In the genomic region with DNA sequence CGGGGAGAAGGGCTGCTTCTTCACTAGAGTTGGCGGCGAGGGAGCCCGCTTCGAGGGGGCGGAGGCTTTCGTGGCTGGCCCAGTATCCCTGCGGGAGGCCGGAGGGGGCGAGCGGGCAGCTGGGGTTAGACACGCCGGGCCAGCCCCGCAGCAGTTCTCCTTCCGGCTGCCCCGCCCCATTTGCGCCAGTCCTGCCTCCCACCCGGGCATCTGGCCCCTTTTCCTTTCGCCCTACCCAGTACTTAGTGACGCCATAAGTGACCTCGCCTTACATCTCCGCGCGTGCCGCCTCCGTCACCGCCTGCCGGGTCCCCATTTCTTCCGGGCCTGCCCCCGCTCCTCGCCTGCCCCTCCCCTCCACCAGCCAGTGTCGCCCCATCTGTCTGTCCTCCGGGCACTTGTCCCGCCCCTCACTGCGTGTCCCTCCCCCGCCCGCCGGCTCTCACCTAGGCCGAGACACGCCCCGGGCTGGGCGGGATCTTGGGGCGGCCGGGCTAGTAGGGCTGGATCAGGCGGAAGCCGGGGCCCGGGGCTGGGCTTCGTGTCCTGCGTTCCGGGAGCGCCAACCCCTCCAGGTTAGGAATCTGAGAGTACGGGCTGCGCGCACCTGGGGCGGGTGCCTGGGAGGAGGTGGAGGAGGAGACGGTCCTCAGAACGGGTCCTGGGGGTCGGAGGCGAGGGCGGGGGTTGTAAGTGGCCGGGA, we compare ENCODE assay signal across 1 cellular context.
TF ChIP-seq lines count a peak whose summit lies in the region.

No MANE protein-coding gene starts in this region.

TF ChIP-seq in K562, 482 proteins besides CTCF, POLR2A, EP300 and RAD21 (continued from another document and continues in another):
- TF ChIP-seq, protein P1, sequence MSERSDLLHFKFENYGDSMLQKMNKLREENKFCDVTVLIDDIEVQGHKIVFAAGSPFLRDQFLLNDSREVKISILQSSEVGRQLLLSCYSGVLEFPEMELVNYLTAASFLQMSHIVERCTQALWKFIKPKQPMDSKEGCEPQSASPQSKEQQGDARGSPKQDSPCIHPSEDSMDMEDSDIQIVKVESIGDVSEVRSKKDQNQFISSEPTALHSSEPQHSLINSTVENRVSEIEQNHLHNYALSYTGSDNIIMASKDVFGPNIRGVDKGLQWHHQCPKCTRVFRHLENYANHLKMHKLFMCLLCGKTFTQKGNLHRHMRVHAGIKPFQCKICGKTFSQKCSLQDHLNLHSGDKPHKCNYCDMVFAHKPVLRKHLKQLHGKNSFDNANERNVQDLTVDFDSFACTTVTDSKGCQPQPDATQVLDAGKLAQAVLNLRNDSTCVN (CRISPR knock-in tag; IDR thresholded peaks at IDR 0.05): no peak
- peak; percentile 78 for TF ChIP-seq HNRNPL (IDR thresholded peaks at IDR 0.05; ENCODE audit: low read depth, low read length)
- TF ChIP-seq SRF (CRISPR knock-in tag; IDR thresholded peaks at IDR 0.05): peak in 1 of 2 experiments; percentile 9; a peak in 1 of 4 replicates
- TF ChIP-seq POLR2AphosphoS5 (IDR thresholded peaks at IDR 0.05; ENCODE audit: control insufficient read depth, insufficient read depth, low read depth, low read length): peak; percentile 68
- TF ChIP-seq CREB1 (IDR thresholded peaks at IDR 0.05): peak; percentile 99
- TF ChIP-seq CREB1 (CRISPR knock-in tag; IDR thresholded peaks at IDR 0.05): peak; percentile 88
- TF ChIP-seq KDM2B (CRISPR knock-in tag; IDR thresholded peaks at IDR 0.05): no peak
- no peak for TF ChIP-seq SMARCC2 (IDR thresholded peaks at IDR 0.05; ENCODE audit: low read depth)
- no peak for TF ChIP-seq TCF3 (CRISPR knock-in tag; IDR thresholded peaks at IDR 0.05)
- TF ChIP-seq SIN3A (IDR thresholded peaks at IDR 0.05; ENCODE audit: borderline replicate concordance in 2 of 2, control insufficient read depth in 1 of 2, low read depth in 2 of 2, low read length in 2 of 2): peak in 1 of 2 experiments; percentile 86; a peak in 2 of 4 replicates
- peak; percentile 53 for TF ChIP-seq ZFX (CRISPR knock-in tag; IDR thresholded peaks at IDR 0.05)
- TF ChIP-seq CC2D1A (IDR thresholded peaks at IDR 0.05): no peak
- TF ChIP-seq, protein P2, sequence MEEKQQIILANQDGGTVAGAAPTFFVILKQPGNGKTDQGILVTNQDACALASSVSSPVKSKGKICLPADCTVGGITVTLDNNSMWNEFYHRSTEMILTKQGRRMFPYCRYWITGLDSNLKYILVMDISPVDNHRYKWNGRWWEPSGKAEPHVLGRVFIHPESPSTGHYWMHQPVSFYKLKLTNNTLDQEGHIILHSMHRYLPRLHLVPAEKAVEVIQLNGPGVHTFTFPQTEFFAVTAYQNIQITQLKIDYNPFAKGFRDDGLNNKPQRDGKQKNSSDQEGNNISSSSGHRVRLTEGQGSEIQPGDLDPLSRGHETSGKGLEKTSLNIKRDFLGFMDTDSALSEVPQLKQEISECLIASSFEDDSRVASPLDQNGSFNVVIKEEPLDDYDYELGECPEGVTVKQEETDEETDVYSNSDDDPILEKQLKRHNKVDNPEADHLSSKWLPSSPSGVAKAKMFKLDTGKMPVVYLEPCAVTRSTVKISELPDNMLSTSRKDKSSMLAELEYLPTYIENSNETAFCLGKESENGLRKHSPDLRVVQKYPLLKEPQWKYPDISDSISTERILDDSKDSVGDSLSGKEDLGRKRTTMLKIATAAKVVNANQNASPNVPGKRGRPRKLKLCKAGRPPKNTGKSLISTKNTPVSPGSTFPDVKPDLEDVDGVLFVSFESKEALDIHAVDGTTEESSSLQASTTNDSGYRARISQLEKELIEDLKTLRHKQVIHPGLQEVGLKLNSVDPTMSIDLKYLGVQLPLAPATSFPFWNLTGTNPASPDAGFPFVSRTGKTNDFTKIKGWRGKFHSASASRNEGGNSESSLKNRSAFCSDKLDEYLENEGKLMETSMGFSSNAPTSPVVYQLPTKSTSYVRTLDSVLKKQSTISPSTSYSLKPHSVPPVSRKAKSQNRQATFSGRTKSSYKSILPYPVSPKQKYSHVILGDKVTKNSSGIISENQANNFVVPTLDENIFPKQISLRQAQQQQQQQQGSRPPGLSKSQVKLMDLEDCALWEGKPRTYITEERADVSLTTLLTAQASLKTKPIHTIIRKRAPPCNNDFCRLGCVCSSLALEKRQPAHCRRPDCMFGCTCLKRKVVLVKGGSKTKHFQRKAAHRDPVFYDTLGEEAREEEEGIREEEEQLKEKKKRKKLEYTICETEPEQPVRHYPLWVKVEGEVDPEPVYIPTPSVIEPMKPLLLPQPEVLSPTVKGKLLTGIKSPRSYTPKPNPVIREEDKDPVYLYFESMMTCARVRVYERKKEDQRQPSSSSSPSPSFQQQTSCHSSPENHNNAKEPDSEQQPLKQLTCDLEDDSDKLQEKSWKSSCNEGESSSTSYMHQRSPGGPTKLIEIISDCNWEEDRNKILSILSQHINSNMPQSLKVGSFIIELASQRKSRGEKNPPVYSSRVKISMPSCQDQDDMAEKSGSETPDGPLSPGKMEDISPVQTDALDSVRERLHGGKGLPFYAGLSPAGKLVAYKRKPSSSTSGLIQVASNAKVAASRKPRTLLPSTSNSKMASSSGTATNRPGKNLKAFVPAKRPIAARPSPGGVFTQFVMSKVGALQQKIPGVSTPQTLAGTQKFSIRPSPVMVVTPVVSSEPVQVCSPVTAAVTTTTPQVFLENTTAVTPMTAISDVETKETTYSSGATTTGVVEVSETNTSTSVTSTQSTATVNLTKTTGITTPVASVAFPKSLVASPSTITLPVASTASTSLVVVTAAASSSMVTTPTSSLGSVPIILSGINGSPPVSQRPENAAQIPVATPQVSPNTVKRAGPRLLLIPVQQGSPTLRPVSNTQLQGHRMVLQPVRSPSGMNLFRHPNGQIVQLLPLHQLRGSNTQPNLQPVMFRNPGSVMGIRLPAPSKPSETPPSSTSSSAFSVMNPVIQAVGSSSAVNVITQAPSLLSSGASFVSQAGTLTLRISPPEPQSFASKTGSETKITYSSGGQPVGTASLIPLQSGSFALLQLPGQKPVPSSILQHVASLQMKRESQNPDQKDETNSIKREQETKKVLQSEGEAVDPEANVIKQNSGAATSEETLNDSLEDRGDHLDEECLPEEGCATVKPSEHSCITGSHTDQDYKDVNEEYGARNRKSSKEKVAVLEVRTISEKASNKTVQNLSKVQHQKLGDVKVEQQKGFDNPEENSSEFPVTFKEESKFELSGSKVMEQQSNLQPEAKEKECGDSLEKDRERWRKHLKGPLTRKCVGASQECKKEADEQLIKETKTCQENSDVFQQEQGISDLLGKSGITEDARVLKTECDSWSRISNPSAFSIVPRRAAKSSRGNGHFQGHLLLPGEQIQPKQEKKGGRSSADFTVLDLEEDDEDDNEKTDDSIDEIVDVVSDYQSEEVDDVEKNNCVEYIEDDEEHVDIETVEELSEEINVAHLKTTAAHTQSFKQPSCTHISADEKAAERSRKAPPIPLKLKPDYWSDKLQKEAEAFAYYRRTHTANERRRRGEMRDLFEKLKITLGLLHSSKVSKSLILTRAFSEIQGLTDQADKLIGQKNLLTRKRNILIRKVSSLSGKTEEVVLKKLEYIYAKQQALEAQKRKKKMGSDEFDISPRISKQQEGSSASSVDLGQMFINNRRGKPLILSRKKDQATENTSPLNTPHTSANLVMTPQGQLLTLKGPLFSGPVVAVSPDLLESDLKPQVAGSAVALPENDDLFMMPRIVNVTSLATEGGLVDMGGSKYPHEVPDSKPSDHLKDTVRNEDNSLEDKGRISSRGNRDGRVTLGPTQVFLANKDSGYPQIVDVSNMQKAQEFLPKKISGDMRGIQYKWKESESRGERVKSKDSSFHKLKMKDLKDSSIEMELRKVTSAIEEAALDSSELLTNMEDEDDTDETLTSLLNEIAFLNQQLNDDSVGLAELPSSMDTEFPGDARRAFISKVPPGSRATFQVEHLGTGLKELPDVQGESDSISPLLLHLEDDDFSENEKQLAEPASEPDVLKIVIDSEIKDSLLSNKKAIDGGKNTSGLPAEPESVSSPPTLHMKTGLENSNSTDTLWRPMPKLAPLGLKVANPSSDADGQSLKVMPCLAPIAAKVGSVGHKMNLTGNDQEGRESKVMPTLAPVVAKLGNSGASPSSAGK (IDR thresholded peaks at IDR 0.05): peak; percentile 41
- no peak for TF ChIP-seq ZNF175 (CRISPR knock-in tag; IDR thresholded peaks at IDR 0.05; ENCODE audit: low read depth)
- TF ChIP-seq CTBP1 (IDR thresholded peaks at IDR 0.05; ENCODE audit: borderline replicate concordance): peak; percentile 22; the same call in 1 of the 2 replicates
- TF ChIP-seq FOXA1 (IDR thresholded peaks at IDR 0.05; ENCODE audit: borderline replicate concordance): no peak
- no peak for TF ChIP-seq ZNF134 (CRISPR knock-in tag; conservative IDR thresholded peaks at IDR 0.05)
- TF ChIP-seq ATF7 (IDR thresholded peaks at IDR 0.05): peak; percentile 42; the same call in 1 of the 2 replicates
- 0 out of 4 replicates have a peak, but pooled peaks of 1 of the 2 experiments have one; percentile 51 for TF ChIP-seq FOXK2 (conservative IDR thresholded peaks at IDR 0.05 in 1 of 2, IDR thresholded peaks at IDR 0.05 in 1 of 2; ENCODE audit: low read depth in 2 of 2)
- TF ChIP-seq NR2C2 (CRISPR knock-in tag; IDR thresholded peaks at IDR 0.05): no peak
- peak; percentile 72; the same call in 1 of the 2 replicates for TF ChIP-seq NR2C2 (tag; IDR thresholded peaks at IDR 0.05)
- peak; percentile 39 for TF ChIP-seq TAF1 (IDR thresholded peaks at IDR 0.05; ENCODE audit: control insufficient read depth, extremely low read depth, insufficient read depth, low read length, severe bottlenecking)
- TF ChIP-seq, protein P3, sequence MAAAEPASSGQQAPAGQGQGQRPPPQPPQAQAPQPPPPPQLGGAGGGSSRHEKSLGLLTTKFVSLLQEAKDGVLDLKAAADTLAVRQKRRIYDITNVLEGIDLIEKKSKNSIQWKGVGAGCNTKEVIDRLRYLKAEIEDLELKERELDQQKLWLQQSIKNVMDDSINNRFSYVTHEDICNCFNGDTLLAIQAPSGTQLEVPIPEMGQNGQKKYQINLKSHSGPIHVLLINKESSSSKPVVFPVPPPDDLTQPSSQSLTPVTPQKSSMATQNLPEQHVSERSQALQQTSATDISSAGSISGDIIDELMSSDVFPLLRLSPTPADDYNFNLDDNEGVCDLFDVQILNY (CRISPR knock-in tag; IDR thresholded peaks at IDR 0.05): no peak
- TF ChIP-seq ZNF124 (CRISPR knock-in tag; IDR thresholded peaks at IDR 0.05): no peak
- no peak for TF ChIP-seq LEF1 (IDR thresholded peaks at IDR 0.05)
- peak; percentile 26 for TF ChIP-seq NEUROD1 (IDR thresholded peaks at IDR 0.05; ENCODE audit: borderline replicate concordance, low read depth, low read length, partially characterized antibody)
- no peak for TF ChIP-seq MEF2D (tag; conservative IDR thresholded peaks at IDR 0.05; ENCODE audit: low read depth)
- TF ChIP-seq U2AF2 (optimal IDR thresholded peaks at IDR 0.05; ENCODE audit: low read depth, low read length): no peak
- TF ChIP-seq KAT2B (IDR thresholded peaks at IDR 0.05; ENCODE audit: low read depth, low read length): no peak
- TF ChIP-seq NCOA6 (IDR thresholded peaks at IDR 0.05): peak; percentile 84
- no peak for TF ChIP-seq RBM39 (optimal IDR thresholded peaks at IDR 0.05; ENCODE audit: low read depth, low read length)
- no peak for TF ChIP-seq ZKSCAN1 (IDR thresholded peaks at IDR 0.05; ENCODE audit: low read depth, low read length)
- no peak for TF ChIP-seq SMARCB1 (IDR thresholded peaks at IDR 0.05; ENCODE audit: insufficient read length, low read depth)
- TF ChIP-seq, protein P4, sequence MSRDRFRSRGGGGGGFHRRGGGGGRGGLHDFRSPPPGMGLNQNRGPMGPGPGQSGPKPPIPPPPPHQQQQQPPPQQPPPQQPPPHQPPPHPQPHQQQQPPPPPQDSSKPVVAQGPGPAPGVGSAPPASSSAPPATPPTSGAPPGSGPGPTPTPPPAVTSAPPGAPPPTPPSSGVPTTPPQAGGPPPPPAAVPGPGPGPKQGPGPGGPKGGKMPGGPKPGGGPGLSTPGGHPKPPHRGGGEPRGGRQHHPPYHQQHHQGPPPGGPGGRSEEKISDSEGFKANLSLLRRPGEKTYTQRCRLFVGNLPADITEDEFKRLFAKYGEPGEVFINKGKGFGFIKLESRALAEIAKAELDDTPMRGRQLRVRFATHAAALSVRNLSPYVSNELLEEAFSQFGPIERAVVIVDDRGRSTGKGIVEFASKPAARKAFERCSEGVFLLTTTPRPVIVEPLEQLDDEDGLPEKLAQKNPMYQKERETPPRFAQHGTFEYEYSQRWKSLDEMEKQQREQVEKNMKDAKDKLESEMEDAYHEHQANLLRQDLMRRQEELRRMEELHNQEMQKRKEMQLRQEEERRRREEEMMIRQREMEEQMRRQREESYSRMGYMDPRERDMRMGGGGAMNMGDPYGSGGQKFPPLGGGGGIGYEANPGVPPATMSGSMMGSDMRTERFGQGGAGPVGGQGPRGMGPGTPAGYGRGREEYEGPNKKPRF (IDR thresholded peaks at IDR 0.05; ENCODE audit: low read depth, low read length): no peak
- no peak for TF ChIP-seq MCM2 (IDR thresholded peaks at IDR 0.05; ENCODE audit: low read depth)
- TF ChIP-seq, protein P5, sequence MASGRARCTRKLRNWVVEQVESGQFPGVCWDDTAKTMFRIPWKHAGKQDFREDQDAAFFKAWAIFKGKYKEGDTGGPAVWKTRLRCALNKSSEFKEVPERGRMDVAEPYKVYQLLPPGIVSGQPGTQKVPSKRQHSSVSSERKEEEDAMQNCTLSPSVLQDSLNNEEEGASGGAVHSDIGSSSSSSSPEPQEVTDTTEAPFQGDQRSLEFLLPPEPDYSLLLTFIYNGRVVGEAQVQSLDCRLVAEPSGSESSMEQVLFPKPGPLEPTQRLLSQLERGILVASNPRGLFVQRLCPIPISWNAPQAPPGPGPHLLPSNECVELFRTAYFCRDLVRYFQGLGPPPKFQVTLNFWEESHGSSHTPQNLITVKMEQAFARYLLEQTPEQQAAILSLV (tag; IDR thresholded peaks at IDR 0.05): no peak
- TF ChIP-seq, protein P6, sequence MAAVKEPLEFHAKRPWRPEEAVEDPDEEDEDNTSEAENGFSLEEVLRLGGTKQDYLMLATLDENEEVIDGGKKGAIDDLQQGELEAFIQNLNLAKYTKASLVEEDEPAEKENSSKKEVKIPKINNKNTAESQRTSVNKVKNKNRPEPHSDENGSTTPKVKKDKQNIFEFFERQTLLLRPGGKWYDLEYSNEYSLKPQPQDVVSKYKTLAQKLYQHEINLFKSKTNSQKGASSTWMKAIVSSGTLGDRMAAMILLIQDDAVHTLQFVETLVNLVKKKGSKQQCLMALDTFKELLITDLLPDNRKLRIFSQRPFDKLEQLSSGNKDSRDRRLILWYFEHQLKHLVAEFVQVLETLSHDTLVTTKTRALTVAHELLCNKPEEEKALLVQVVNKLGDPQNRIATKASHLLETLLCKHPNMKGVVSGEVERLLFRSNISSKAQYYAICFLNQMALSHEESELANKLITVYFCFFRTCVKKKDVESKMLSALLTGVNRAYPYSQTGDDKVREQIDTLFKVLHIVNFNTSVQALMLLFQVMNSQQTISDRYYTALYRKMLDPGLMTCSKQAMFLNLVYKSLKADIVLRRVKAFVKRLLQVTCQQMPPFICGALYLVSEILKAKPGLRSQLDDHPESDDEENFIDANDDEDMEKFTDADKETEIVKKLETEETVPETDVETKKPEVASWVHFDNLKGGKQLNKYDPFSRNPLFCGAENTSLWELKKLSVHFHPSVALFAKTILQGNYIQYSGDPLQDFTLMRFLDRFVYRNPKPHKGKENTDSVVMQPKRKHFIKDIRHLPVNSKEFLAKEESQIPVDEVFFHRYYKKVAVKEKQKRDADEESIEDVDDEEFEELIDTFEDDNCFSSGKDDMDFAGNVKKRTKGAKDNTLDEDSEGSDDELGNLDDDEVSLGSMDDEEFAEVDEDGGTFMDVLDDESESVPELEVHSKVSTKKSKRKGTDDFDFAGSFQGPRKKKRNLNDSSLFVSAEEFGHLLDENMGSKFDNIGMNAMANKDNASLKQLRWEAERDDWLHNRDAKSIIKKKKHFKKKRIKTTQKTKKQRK (IDR thresholded peaks at IDR 0.05; ENCODE audit: borderline replicate concordance, low read depth, low read length): no peak
- peak in 1 of 2 experiments; percentile 10; a peak in 1 of 3 replicates for TF ChIP-seq CBX3 (IDR thresholded peaks at IDR 0.05; ENCODE audit: borderline replicate concordance in 1 of 2, low read length in 2 of 2)
- no peak for TF ChIP-seq FUS (optimal IDR thresholded peaks at IDR 0.05; ENCODE audit: low read depth, low read length)
- TF ChIP-seq ZNF830 (CRISPR knock-in tag; IDR thresholded peaks at IDR 0.05): no peak
- TF ChIP-seq BACH1 (tag; IDR thresholded peaks at IDR 0.05): no peak
